9 cellular contexts compared by ENCODE assay signal in the genomic region with DNA sequence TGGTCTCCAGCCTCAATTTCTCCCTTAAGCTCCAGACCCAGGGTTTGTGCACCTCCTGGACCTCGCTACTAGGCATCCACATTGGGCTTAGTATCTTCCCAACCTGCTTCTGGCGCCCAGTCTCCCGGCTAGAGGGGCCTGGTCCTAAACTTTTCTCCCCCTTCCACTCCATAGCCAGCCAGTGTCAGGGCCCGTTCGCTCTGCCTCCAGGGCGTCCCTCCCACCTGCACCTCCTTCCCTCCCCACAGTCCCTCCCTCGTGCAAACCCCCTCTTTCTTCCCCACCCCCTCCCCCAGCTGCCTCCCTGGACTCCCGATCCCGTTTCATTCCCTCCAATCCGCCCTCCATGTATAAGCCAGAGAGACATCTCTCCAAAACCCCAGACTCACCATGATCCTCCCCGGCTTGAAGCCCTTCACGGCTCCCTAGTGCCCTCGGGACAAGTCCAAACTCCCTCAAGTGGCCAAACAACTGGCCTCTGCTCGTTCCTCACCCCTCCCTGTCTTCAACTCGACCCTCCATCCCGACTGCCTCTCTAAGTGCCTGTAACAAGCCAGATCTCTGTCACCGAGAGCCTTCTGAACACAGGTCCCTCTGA. TPM values are rescaled to one million over a fixed set of nuclear protein-coding genes. Genes with fewer than 3 reads are reported as not detected.
DNase-seq lines count a peak whose midpoint lies in the region; ATAC-seq and TF ChIP-seq lines count a peak whose summit lies in the region.
"Had no signal": no experiment of that assay in that cellular context is flagged by ENCODE, and none has a peak within 500 bp of the region (broad histone marks: within the 10 kb centered on the region; RNA-seq: fewer than 3 reads in every experiment).

No MANE protein-coding gene starts in this region.

- DNase-seq in CD4-positive, alpha-beta memory T cell = no peak
- peak in 1 of 2 donors; percentile 29 for DNase-seq in activated T-cell treated with anti-CD3 and anti-CD28 coated beads, Interleukin-2, amount 50 U/mL, for 72 hours
- DNase-seq in cardiac septum (ENCODE audit: low spot score) (peak; percentile 78), psoas muscle (peak in 1 of 2 donors; percentile 61), NCI-H187 (lab: John Stamatoyannopoulos, UW) (no peak), DMS153 (lab: John Stamatoyannopoulos, UW) (no peak)

- peaks cover 4 to 20% of the 10 kb centered on the region in 2 donors for H3K36me3 Mint-ChIP-seq in CD4-positive, alpha-beta memory T cell
- peaks cover 3 to 11% of the 10 kb centered on the region in 2 donors for H3K36me3 Mint-ChIP-seq in activated T-cell treated with anti-CD3 and anti-CD28 coated beads, Interleukin-2, amount 50 U/mL, for 72 hours (ENCODE audit: insufficient read depth in 2 of 2)

- no peaks in the 10 kb centered on the region for H3K27me3 Mint-ChIP-seq in CD4-positive, alpha-beta memory T cell
- no peaks in the 10 kb centered on the region for H3K27me3 Mint-ChIP-seq in activated T-cell treated with anti-CD3 and anti-CD28 coated beads, Interleukin-2, amount 50 U/mL, for 72 hours (ENCODE audit: low read depth)

- H3K9me3 Mint-ChIP-seq in CD4-positive, alpha-beta memory T cell = no peaks in the 10 kb centered on the region
- H3K9me3 Mint-ChIP-seq in activated T-cell treated with anti-CD3 and anti-CD28 coated beads, Interleukin-2, amount 50 U/mL, for 72 hours = no peaks in the 10 kb centered on the region

- peak overlapping the region; percentile 78 for H3K27ac ChIP-seq in CD4-positive, alpha-beta memory T cell (ENCODE audit: low read depth, low read length)
- H3K27ac ChIP-seq in psoas muscle = peak overlapping the region; percentile 86

- peaks cover 48 to 78% (median 62%) of the 10 kb centered on the region in 4 donors for H3K4me1 Mint-ChIP-seq in CD4-positive, alpha-beta memory T cell
- H3K4me1 Mint-ChIP-seq in activated T-cell treated with anti-CD3 and anti-CD28 coated beads, Interleukin-2, amount 50 U/mL, for 72 hours (ENCODE audit: low read depth) = peaks cover 77% of the 10 kb centered on the region

- CTCF ChIA-PET in CD4-positive, alpha-beta memory T cell (lab: Charles Lee; ENCODE audit: partially characterized antibody) = no interaction called here

- H3K4me1 ChIP-seq in CD4-positive, alpha-beta memory T cell (ENCODE audit: insufficient read depth, low read length) = peaks cover 65% of the 10 kb centered on the region
- peaks cover 27% of the 10 kb centered on the region for H3K4me1 ChIP-seq in psoas muscle

- ATAC-seq in HG03139 (IDR thresholded peaks at IDR 0.05; ENCODE audit: unreplicated experiment) = peak; percentile 8
- peak in 1 of 2 donors; percentile 8 for ATAC-seq in activated T-cell treated with anti-CD3 and anti-CD28 coated beads, Interleukin-2, amount 50 U/mL, for 72 hours (replicated peaks in 1 of 2)
- ATAC-seq in psoas muscle = peak in 3 of 4 donors; percentile 7 to 36 (median 19)
- no peak for ATAC-seq in HG03469 (IDR thresholded peaks at IDR 0.05; ENCODE audit: unreplicated experiment)

- 1 to 2% (median 1%) methylated on average over 17 of the region's 17 CpGs for WGBS in psoas muscle, 3 donors

- POLR2A ChIA-PET in CD4-positive, alpha-beta memory T cell (lab: Charles Lee; ENCODE audit: partially characterized antibody) = interaction anchor here (0.9 to 3.7 kb wide), 12 partner anchors 11 to 104 kb away, joined by 3 to 29 read pairs (median 8); a partner anchor contains a TSS

- TF ChIP-seq CTCF in psoas muscle (IDR thresholded peaks at IDR 0.05) = no peak

- no peaks in the 10 kb centered on the region for H3K9me3 ChIP-seq in CD4-positive, alpha-beta memory T cell (ENCODE audit: control insufficient read depth in 1 of 2, low read length in 2 of 2)
- H3K9me3 ChIP-seq in psoas muscle = no peaks in the 10 kb centered on the region

- H3K27me3 ChIP-seq in CD4-positive, alpha-beta memory T cell (ENCODE audit: insufficient read depth, low read length) = no peaks in the 10 kb centered on the region
- H3K27me3 ChIP-seq in psoas muscle (ENCODE audit: insufficient read depth in 3 of 3, low read length in 2 of 3) = no peaks in the 10 kb centered on the region

- H3K36me3 ChIP-seq in CD4-positive, alpha-beta memory T cell (ENCODE audit: insufficient read depth, low read length) = no peaks in the 10 kb centered on the region
- peaks cover 3 to 10% of the 10 kb centered on the region in 2 donors for H3K36me3 ChIP-seq in psoas muscle (ENCODE audit: insufficient read depth in 1 of 2, low read depth in 1 of 2)

- peak overlapping the region; percentile 91 to 98 (median 95) for H3K27ac Mint-ChIP-seq in CD4-positive, alpha-beta memory T cell
- peak overlapping the region; percentile 82 for H3K27ac Mint-ChIP-seq in activated T-cell treated with anti-CD3 and anti-CD28 coated beads, Interleukin-2, amount 50 U/mL, for 72 hours

- intact Hi-C loops in CD4-positive, alpha-beta memory T cell (cut with micrococcal nuclease) = loop anchor here (5.0 kb wide), 1 partner anchor 481 kb away; no protein-coding TSS in a partner anchor
- intact Hi-C loops in cardiac septum (cut with DNase I) (loop anchor here (5.0 kb wide), 1 partner anchor 71 kb away; a partner anchor contains a TSS), psoas muscle (cut with DNase I) (loop anchor here (5.0 to 10.0 kb wide), 6 partner anchors 51 to 194 kb away; a partner anchor contains a TSS)

- H3K4me3 ChIP-seq in CD4-positive, alpha-beta memory T cell (ENCODE audit: low read length in 2 of 2) = peak overlapping the region; percentile 86 to 91
- peak overlapping the region; percentile 91 for H3K4me3 ChIP-seq in psoas muscle

- H3K4me3 Mint-ChIP-seq in CD4-positive, alpha-beta memory T cell = peak overlapping the region; percentile 87 to 99 (median 94)
- peak overlapping the region; percentile 97 to 98 for H3K4me3 Mint-ChIP-seq in activated T-cell treated with anti-CD3 and anti-CD28 coated beads, Interleukin-2, amount 50 U/mL, for 72 hours

RNA-seq across cellular contexts. Expression of a gene that starts 1.0 kb away (rescaled TPM):
- 10 to 100 TPM; 65.0 to 79.6 TPM for total RNA-seq in CD4-positive, alpha-beta memory T cell
- 10 to 100 TPM in 1 of 2 donors, 1 to 10 TPM in 1; 7.3 to 20.2 TPM for polyA plus RNA-seq in CD4-positive, alpha-beta memory T cell
- total RNA-seq in activated T-cell treated with anti-CD3 and anti-CD28 coated beads, Interleukin-2, amount 50 U/mL, for 72 hours = 10 to 100 TPM; 59.6 to 63.6 TPM
- total RNA-seq in cardiac septum (65.8 TPM), psoas muscle (10 to 100 TPM; 34.7 to 66.4 (median 51.7) TPM)
- 10 to 100 TPM; 42.0 to 97.5 (median 58.4) TPM for polyA plus RNA-seq in psoas muscle

RNA-seq across cellular contexts. Expression of a gene that starts 5.4 kb away (rescaled TPM):
- 100 to 1,000 TPM; 384 to 389 TPM for total RNA-seq in CD4-positive, alpha-beta memory T cell
- 1,000 to 10,000 TPM; 1,040 to 1,509 TPM for polyA plus RNA-seq in CD4-positive, alpha-beta memory T cell
- total RNA-seq in activated T-cell treated with anti-CD3 and anti-CD28 coated beads, Interleukin-2, amount 50 U/mL, for 72 hours = 100 to 1,000 TPM; 351 to 353 TPM
- total RNA-seq in cardiac septum (17.5 TPM), psoas muscle (10 to 100 TPM in 2 of 4 donors, 1 to 10 TPM in 2; 7.6 to 13.0 (median 10.9) TPM)
- 10 to 100 TPM in 2 of 3 donors, 1 to 10 TPM in 1; 6.3 to 15.9 (median 10.5) TPM for polyA plus RNA-seq in psoas muscle
- total RNA-seq: NCI-H460 had no signal

RNA-seq across cellular contexts. Expression of a gene that starts 20.6 kb away (rescaled TPM):
- 1 to 10 TPM; 8.4 to 8.5 TPM for total RNA-seq in CD4-positive, alpha-beta memory T cell
- 1 to 10 TPM; 2.0 to 4.5 TPM for polyA plus RNA-seq in CD4-positive, alpha-beta memory T cell
- total RNA-seq in activated T-cell treated with anti-CD3 and anti-CD28 coated beads, Interleukin-2, amount 50 U/mL, for 72 hours = 1 to 10 TPM; 4.5 to 6.7 TPM
- total RNA-seq in cardiac septum (0.27 TPM), psoas muscle (under 1 TPM in 3 of 4 donors, not detected in 1; 0.07 to 0.24 (median 0.08) TPM)
- polyA plus RNA-seq in psoas muscle = under 1 TPM; 0.04 to 0.08 (median 0.08) TPM

RNA-seq across cellular contexts. Expression of a gene that starts 45.0 kb away (rescaled TPM):
- total RNA-seq in CD4-positive, alpha-beta memory T cell = not detected
- 1 to 10 TPM in 1 of 2 donors, not detected in 1; 1.6 TPM for polyA plus RNA-seq in CD4-positive, alpha-beta memory T cell
- total RNA-seq in activated T-cell treated with anti-CD3 and anti-CD28 coated beads, Interleukin-2, amount 50 U/mL, for 72 hours = 1 to 10 TPM in 1 of 2 donors, under 1 TPM in 1; 0.29 to 1.7 TPM
- total RNA-seq in cardiac septum (not detected), psoas muscle (not detected)
- not detected for polyA plus RNA-seq in psoas muscle
- total RNA-seq: NCI-H460 had no signal

RNA-seq across cellular contexts. Expression of a gene that starts 49.7 kb away (rescaled TPM):
- total RNA-seq in CD4-positive, alpha-beta memory T cell = 10 to 100 TPM; 49.2 to 53.8 TPM
- 10 to 100 TPM; 21.5 to 46.7 TPM for polyA plus RNA-seq in CD4-positive, alpha-beta memory T cell
- 10 to 100 TPM; 52.0 TPM for total RNA-seq in activated T-cell treated with anti-CD3 and anti-CD28 coated beads, Interleukin-2, amount 50 U/mL, for 72 hours
- total RNA-seq in cardiac septum = 38.0 TPM
- 10 to 100 TPM; 33.7 to 38.0 (median 34.6) TPM for total RNA-seq in psoas muscle
- 10 to 100 TPM; 34.1 to 58.0 (median 37.6) TPM for polyA plus RNA-seq in psoas muscle

Comparison
In these comparisons a context has a peak if more than half of its experiments do, and no peak if none do; other contexts are left out.
1. RNA of a gene that starts 5.4 kb away (total RNA-seq): 384 to 389 TPM in CD4-positive, alpha-beta memory T cell and 351 to 353 TPM in activated T-cell treated with anti-CD3 and anti-CD28 coated beads, Interleukin-2, amount 50 U/mL, for 72 hours; 17.5 TPM in cardiac septum (single experiment) and 7.6 to 13.0 TPM in psoas muscle; every median in the first group is over 10 times any median in the second.